In the genomic region with DNA sequence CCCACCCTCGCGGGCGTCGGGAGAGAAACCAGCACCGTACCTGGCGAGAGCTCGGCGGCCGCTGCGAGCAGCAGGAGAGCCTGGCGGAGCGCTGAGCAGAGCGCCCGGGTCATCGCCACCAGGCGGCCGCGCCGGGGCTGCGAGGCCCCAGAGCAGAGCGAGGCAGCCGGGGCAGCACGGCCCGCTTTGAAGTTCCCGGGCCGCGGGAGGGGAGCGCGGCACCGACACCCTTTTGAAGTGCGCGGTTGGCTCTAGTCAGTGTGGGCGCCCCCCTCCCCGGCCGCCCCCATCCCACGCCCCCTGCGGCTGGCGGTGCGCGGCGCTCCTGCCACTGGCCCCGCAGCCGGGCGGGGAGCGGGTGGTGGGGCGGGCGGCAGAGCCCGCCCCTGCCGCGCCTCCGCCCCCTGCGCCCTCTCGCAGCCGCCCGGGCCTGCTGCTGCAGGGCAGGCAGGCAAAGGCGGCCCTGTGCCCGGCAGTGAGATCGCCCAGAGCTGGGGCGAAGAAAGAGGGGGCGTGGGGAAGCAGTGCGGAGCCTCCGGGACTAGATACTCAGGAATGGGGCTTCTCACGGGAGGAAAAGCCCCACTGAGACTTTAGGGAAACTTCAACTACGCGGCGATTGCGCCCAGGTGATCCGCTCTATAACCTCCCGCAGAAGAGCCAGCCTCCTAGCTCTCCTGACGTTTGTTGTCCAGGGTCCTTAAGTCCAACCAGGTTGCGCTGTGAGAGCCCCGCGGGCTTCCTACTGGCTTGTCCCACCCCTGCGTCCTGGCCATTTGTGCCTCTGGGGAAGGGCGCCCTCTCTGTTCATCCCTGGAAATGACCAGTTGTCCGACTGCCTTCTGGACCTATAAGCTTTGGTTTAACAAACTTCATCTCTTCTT, we compare ENCODE assay signal across 8 cellular contexts. TPM values are rescaled to one million over a fixed set of nuclear protein-coding genes. Genes with fewer than 3 reads are reported as not detected.
A peak's percentile ranks its signal among the peaks of the same experiment; 100 is the strongest.
DNase-seq lines count a peak whose midpoint lies in the region; ATAC-seq and TF ChIP-seq lines count a peak whose summit lies in the region.

TSS of gene ACVR1C (minus strand) at position 333 of the 884 bp plus-strand sequence. CDS start at position 113, 220 bp downstream.

- WGBS in heart right ventricle, 2 donors: 1 to 2% methylated on average over 66 to 76 of the region's 76 CpGs
- WGBS in transverse colon (ENCODE audit: low coverage in 1 of 2), 2 donors: 0% methylated on average over 62 of the region's 76 CpGs; no CpG with 5 or more reads in 1 of the 2 donors

- TF ChIP-seq EP300 in transverse colon (IDR thresholded peaks at IDR 0.05; ENCODE audit: low read depth): no peak

- in situ Hi-C loops in transverse colon (cut with MboI; ENCODE audit: low pct_ligation_motif_present in 1 of 4, low pct_unique_long_range_greater_than_20kb in 1 of 4, low sequenced_read_pairs in 3 of 4): no loop called here

- intact Hi-C loops in heart right ventricle (cut with DNase I): no loop called here
- intact Hi-C loops in transverse colon (cut with DNase I; ENCODE audit: low total_unique reads): no loop called here

- DNase-seq in EH (ENCODE audit: low read depth) (peak; percentile 46), adipocyte (ENCODE audit: low read depth) (peak; percentile 74), heart right ventricle (peak; percentile 45 to 46), pons (ENCODE audit: low spot score) (peak; percentile 86), transverse colon (peak; percentile 90)

- H4K20me1 ChIP-seq in KMS-11 (ENCODE audit: insufficient read depth): no peaks in the 10 kb centered on the region

- no peaks in the 10 kb centered on the region for H3K79me2 ChIP-seq in KMS-11 (ENCODE audit: insufficient read depth, low read depth)

- H3K36me3 ChIP-seq in KMS-11 (ENCODE audit: insufficient read depth) (no peaks in the 10 kb centered on the region), adipocyte (ENCODE audit: control insufficient read depth, insufficient read depth, low read length, severe bottlenecking) (no peaks in the 10 kb centered on the region), heart right ventricle (no peaks in the 10 kb centered on the region), transverse colon (no peaks in the 10 kb centered on the region)

- H3K27me3 ChIP-seq in KMS-11 (ENCODE audit: insufficient read depth, low read depth): no peaks in the 10 kb centered on the region
- no peaks in the 10 kb centered on the region for H3K27me3 ChIP-seq in adipocyte (replicated peaks; ENCODE audit: control insufficient read depth, insufficient read depth, low read length)
- peaks cover 0 to 27% (median 14%) of the 10 kb centered on the region in 7 donors for H3K27me3 ChIP-seq in heart right ventricle
- no peaks in the 10 kb centered on the region for H3K27me3 ChIP-seq in transverse colon

- ATAC-seq in GM21786 (IDR thresholded peaks at IDR 0.05; ENCODE audit: unreplicated experiment): peak; percentile 68
- peak; percentile 95 for ATAC-seq in SK-N-SH treated with all-trans-retinoic acid at 6 μM for 48 hours
- ATAC-seq in heart right ventricle: peak; percentile 83 to 93 (median 88)

- peak; percentile 74 for TF ChIP-seq POLR2A in transverse colon (IDR thresholded peaks at IDR 0.05)

- H2AFZ ChIP-seq in KMS-11 (ENCODE audit: low read depth): peak within 1 kb of the TSS; percentile 97

- peak within 1 kb of the TSS; percentile 45; the same call in 1 of the 2 replicates for H3K9ac ChIP-seq in KMS-11
- peak within 1 kb of the TSS; percentile 85 for H3K9ac ChIP-seq in adipocyte (ENCODE audit: low read length)

- H3K4me2 ChIP-seq in KMS-11: peak within 1 kb of the TSS; percentile 75

- no peak within 1 kb of the TSS for H3K27ac ChIP-seq in KMS-11
- H3K27ac ChIP-seq in heart right ventricle: peak within 1 kb of the TSS in 3 of 10 donors; percentile 23 to 39 (median 28)
- peak within 1 kb of the TSS; percentile 85 to 91 (median 87) for H3K27ac ChIP-seq in transverse colon

- H3K9me3 ChIP-seq in adipocyte (ENCODE audit: control insufficient read depth, low read length): no peaks in the 10 kb centered on the region
- H3K9me3 ChIP-seq in heart right ventricle: no peaks in the 10 kb centered on the region
- no peaks in the 10 kb centered on the region for H3K9me3 ChIP-seq in transverse colon

- H3K4me3 ChIP-seq in KMS-11 (IDR thresholded peaks at IDR 0.05; ENCODE audit: insufficient read depth, low read depth, low read length) (peak within 1 kb of the TSS; percentile 78), adipocyte (ENCODE audit: low read length) (peak within 1 kb of the TSS; percentile 87), heart right ventricle (peak within 1 kb of the TSS; percentile 28 to 63 (median 55)), transverse colon (peak within 1 kb of the TSS; percentile 32 to 63 (median 52))

- H3K4me1 ChIP-seq in KMS-11 (ENCODE audit: low read depth, poor library complexity, severe bottlenecking): peaks cover 17% of the 10 kb centered on the region
- H3K4me1 ChIP-seq in adipocyte (ENCODE audit: control insufficient read depth, insufficient read depth, low read length): peaks cover 12% of the 10 kb centered on the region
- peaks cover 0 to 10% (median 7%) of the 10 kb centered on the region in 9 donors for H3K4me1 ChIP-seq in heart right ventricle
- H3K4me1 ChIP-seq in transverse colon: peaks cover 0 to 12% (median 4%) of the 10 kb centered on the region in 4 donors

- TF ChIP-seq CTCF in KMS-11 (conservative IDR thresholded peaks at IDR 0.05; ENCODE audit: low read depth, low read length): peak; percentile 97
- TF ChIP-seq CTCF in heart right ventricle (IDR thresholded peaks at IDR 0.05): peak in 7 of 9 donors; percentile 44 to 57 (median 51)
- peak; percentile 46 to 82 (median 70) for TF ChIP-seq CTCF in transverse colon (IDR thresholded peaks at IDR 0.05)

TF ChIP-seq in SK-N-SH treated with all-trans-retinoic acid at 6 μM for 48 hours, 23 proteins besides CTCF, POLR2A, EP300 and RAD21 (continues in another document):
- TF ChIP-seq, protein P1, sequence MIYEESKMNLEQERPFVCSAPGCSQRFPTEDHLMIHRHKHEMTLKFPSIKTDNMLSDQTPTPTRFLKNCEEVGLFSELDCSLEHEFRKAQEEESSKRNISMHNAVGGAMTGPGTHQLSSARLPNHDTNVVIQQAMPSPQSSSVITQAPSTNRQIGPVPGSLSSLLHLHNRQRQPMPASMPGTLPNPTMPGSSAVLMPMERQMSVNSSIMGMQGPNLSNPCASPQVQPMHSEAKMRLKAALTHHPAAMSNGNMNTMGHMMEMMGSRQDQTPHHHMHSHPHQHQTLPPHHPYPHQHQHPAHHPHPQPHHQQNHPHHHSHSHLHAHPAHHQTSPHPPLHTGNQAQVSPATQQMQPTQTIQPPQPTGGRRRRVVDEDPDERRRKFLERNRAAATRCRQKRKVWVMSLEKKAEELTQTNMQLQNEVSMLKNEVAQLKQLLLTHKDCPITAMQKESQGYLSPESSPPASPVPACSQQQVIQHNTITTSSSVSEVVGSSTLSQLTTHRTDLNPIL (CRISPR knock-in tag; IDR thresholded peaks at IDR 0.05; ENCODE audit: low read depth): no peak
- TF ChIP-seq OSR1 (CRISPR knock-in tag; IDR thresholded peaks at IDR 0.05): no peak
- no peak for TF ChIP-seq SNAI2 (CRISPR knock-in tag; IDR thresholded peaks at IDR 0.05)
- no peak for TF ChIP-seq BACH2 (CRISPR knock-in tag; IDR thresholded peaks at IDR 0.05; ENCODE audit: borderline replicate concordance)
- TF ChIP-seq PPARA (CRISPR knock-in tag; IDR thresholded peaks at IDR 0.05; ENCODE audit: borderline replicate concordance): no peak
- TF ChIP-seq ZNF70 (CRISPR knock-in tag; IDR thresholded peaks at IDR 0.05): no peak
- TF ChIP-seq TCF4 (CRISPR knock-in tag; IDR thresholded peaks at IDR 0.05; ENCODE audit: borderline replicate concordance): no peak
- no peak for TF ChIP-seq ZFP30 (CRISPR knock-in tag; IDR thresholded peaks at IDR 0.05)
- no peak for TF ChIP-seq ARNTL (CRISPR knock-in tag; IDR thresholded peaks at IDR 0.05; ENCODE audit: borderline replicate concordance, low read depth)
- TF ChIP-seq, protein P2, sequence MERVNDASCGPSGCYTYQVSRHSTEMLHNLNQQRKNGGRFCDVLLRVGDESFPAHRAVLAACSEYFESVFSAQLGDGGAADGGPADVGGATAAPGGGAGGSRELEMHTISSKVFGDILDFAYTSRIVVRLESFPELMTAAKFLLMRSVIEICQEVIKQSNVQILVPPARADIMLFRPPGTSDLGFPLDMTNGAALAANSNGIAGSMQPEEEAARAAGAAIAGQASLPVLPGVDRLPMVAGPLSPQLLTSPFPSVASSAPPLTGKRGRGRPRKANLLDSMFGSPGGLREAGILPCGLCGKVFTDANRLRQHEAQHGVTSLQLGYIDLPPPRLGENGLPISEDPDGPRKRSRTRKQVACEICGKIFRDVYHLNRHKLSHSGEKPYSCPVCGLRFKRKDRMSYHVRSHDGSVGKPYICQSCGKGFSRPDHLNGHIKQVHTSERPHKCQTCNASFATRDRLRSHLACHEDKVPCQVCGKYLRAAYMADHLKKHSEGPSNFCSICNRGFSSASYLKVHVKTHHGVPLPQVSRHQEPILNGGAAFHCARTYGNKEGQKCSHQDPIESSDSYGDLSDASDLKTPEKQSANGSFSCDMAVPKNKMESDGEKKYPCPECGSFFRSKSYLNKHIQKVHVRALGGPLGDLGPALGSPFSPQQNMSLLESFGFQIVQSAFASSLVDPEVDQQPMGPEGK (CRISPR knock-in tag; IDR thresholded peaks at IDR 0.05; ENCODE audit: borderline replicate concordance): no peak
- TF ChIP-seq RARB (CRISPR knock-in tag; IDR thresholded peaks at IDR 0.05): no peak

RNA-seq across cellular contexts. Expression of gene ACVR1C, which starts in this region (rescaled TPM):
- 1 to 10 TPM in 3 of 10 donors, under 1 TPM in 7; 0.07 to 2.4 (median 0.48) TPM for total RNA-seq in heart right ventricle
- polyA plus RNA-seq in heart right ventricle: under 1 TPM; 0.09 to 0.22 TPM
- 10 to 100 TPM in 3 of 4 donors, 1 to 10 TPM in 1; 8.2 to 13.7 (median 11.9) TPM for total RNA-seq in transverse colon
